Comparison of ENCODE assay signal across 1 cellular context in the genomic region with DNA sequence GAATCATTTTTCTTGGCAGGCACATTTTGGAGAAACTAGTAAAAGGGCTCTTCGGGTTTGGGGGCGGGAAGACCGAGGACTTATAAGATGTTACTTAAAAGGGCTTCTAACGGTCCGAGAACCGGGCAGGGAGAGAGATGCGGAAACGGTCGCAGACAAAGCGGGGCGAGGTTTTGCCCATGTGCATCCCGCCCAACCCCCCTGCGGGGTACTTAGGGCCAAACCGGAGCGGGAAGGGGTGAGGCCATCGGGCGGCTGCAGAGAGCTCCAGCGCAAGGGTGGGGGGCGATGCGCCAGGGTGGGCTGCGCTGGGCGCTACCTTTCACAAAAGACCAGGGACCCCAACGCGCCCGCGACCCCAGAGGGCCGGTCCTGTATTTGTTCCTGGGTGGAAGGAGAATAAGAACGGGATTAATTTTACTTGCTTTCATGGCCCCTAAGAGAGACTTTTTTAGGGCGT.
A peak's percentile ranks its signal among the peaks of the same experiment; 100 is the strongest.
TF ChIP-seq lines count a peak whose summit lies in the region.

No MANE protein-coding gene starts in this region.

TF ChIP-seq in HepG2, 621 proteins besides CTCF, POLR2A, EP300 and RAD21 (continued from another document and continues in another):
- TF ChIP-seq, protein P1, sequence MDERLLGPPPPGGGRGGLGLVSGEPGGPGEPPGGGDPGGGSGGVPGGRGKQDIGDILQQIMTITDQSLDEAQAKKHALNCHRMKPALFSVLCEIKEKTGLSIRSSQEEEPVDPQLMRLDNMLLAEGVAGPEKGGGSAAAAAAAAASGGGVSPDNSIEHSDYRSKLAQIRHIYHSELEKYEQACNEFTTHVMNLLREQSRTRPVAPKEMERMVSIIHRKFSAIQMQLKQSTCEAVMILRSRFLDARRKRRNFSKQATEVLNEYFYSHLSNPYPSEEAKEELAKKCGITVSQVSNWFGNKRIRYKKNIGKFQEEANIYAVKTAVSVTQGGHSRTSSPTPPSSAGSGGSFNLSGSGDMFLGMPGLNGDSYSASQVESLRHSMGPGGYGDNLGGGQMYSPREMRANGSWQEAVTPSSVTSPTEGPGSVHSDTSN (CRISPR knock-in tag; IDR thresholded peaks at IDR 0.05), result no peak
- no peak for TF ChIP-seq FOXK1 (CRISPR knock-in tag; IDR thresholded peaks at IDR 0.05; ENCODE audit: borderline replicate concordance, low read depth)
- TF ChIP-seq TEAD2 (CRISPR knock-in tag; IDR thresholded peaks at IDR 0.05), result no peak
- TF ChIP-seq MTF2 (CRISPR knock-in tag; IDR thresholded peaks at IDR 0.05; ENCODE audit: borderline replicate concordance), result no peak
- no peak for TF ChIP-seq MXD4 (CRISPR knock-in tag; IDR thresholded peaks at IDR 0.05)
- TF ChIP-seq ZNF335 (CRISPR knock-in tag; IDR thresholded peaks at IDR 0.05), result no peak
- TF ChIP-seq PHB2 (IDR thresholded peaks at IDR 0.05; ENCODE audit: partially characterized antibody), result no peak
- no peak for TF ChIP-seq ZNF589 (CRISPR knock-in tag; conservative IDR thresholded peaks at IDR 0.05)
- no peak for TF ChIP-seq DR1 (CRISPR knock-in tag; IDR thresholded peaks at IDR 0.05)
- TF ChIP-seq KLF15 (CRISPR knock-in tag; IDR thresholded peaks at IDR 0.05; ENCODE audit: borderline replicate concordance), result 0 out of 2 replicates have a peak, but pooled peaks have one; percentile 33
- no peak for TF ChIP-seq SMAD9 (CRISPR knock-in tag; IDR thresholded peaks at IDR 0.05)
- TF ChIP-seq, protein P2, sequence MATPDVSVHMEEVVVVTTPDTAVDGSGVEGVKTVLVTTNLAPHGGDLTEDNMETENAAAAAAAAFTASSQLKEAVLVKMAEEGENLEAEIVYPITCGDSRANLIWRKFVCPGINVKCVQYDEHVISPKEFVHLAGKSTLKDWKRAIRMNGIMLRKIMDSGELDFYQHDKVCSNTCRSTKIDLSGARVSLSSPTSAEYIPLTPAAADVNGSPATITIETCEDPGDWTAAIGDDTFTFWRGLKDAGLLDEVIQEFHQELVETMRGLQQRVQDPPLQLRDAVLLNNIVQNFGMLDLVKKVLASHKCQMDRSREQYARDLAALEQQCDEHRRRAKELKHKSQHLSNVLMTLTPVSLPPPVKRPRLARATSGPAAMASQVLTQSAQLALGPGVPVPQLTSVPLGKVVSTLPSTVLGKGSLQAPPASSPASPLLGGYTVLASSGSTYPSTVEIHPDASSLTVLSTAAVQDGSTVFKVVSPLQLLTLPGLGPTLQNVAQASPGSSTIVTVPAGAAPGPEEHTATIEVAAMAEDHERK (CRISPR knock-in tag; IDR thresholded peaks at IDR 0.05; ENCODE audit: low read depth), result no peak
- no peak for TF ChIP-seq ATM (IDR thresholded peaks at IDR 0.05; ENCODE audit: borderline replicate concordance)
- TF ChIP-seq TCF12 (IDR thresholded peaks at IDR 0.05), result no peak
- TF ChIP-seq TCF12 (CRISPR knock-in tag; IDR thresholded peaks at IDR 0.05), result no peak
- TF ChIP-seq, protein P3, sequence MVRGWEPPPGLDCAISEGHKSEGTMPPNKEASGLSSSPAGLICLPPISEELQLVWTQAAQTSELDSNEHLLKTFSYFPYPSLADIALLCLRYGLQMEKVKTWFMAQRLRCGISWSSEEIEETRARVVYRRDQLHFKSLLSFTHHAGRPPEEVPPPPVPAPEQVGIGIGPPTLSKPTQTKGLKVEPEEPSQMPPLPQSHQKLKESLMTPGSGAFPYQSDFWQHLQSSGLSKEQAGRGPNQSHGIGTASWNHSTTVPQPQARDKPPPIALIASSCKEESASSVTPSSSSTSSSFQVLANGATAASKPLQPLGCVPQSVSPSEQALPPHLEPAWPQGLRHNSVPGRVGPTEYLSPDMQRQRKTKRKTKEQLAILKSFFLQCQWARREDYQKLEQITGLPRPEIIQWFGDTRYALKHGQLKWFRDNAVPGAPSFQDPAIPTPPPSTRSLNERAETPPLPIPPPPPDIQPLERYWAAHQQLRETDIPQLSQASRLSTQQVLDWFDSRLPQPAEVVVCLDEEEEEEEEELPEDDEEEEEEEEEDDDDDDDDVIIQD (CRISPR knock-in tag; IDR thresholded peaks at IDR 0.05; ENCODE audit: low read depth), result no peak
- TF ChIP-seq ZNF558 (CRISPR knock-in tag; IDR thresholded peaks at IDR 0.05; ENCODE audit: borderline replicate concordance), result 0 out of 2 replicates have a peak, but pooled peaks have one; percentile 78
- no peak for TF ChIP-seq CENPT (CRISPR knock-in tag; IDR thresholded peaks at IDR 0.05; ENCODE audit: low read depth)
- peak; percentile 25; the same call in 1 of the 3 replicates for TF ChIP-seq MXI1 (IDR thresholded peaks at IDR 0.05; ENCODE audit: borderline replicate concordance, low read depth, low read length)
- TF ChIP-seq SMAD3 (CRISPR knock-in tag; IDR thresholded peaks at IDR 0.05), result no peak
- TF ChIP-seq, protein P4, sequence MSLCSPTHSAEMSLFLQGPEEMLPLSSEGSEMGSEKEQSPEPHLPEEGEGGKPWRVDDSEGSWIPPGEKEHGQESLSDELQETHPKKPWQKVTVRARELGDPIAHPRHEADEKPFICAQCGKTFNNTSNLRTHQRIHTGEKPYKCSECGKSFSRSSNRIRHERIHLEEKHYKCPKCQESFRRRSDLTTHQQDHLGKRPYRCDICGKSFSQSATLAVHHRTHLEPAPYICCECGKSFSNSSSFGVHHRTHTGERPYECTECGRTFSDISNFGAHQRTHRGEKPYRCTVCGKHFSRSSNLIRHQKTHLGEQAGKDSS (CRISPR knock-in tag; IDR thresholded peaks at IDR 0.05; ENCODE audit: borderline replicate concordance, low read depth), result no peak
- TF ChIP-seq, protein P5, sequence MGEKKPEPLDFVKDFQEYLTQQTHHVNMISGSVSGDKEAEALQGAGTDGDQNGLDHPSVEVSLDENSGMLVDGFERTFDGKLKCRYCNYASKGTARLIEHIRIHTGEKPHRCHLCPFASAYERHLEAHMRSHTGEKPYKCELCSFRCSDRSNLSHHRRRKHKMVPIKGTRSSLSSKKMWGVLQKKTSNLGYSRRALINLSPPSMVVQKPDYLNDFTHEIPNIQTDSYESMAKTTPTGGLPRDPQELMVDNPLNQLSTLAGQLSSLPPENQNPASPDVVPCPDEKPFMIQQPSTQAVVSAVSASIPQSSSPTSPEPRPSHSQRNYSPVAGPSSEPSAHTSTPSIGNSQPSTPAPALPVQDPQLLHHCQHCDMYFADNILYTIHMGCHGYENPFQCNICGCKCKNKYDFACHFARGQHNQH (CRISPR knock-in tag; IDR thresholded peaks at IDR 0.05), result no peak
- no peak for TF ChIP-seq CEBPB (IDR thresholded peaks at IDR 0.05; ENCODE audit: borderline replicate concordance, low read depth, low read length)
- TF ChIP-seq, protein P6, sequence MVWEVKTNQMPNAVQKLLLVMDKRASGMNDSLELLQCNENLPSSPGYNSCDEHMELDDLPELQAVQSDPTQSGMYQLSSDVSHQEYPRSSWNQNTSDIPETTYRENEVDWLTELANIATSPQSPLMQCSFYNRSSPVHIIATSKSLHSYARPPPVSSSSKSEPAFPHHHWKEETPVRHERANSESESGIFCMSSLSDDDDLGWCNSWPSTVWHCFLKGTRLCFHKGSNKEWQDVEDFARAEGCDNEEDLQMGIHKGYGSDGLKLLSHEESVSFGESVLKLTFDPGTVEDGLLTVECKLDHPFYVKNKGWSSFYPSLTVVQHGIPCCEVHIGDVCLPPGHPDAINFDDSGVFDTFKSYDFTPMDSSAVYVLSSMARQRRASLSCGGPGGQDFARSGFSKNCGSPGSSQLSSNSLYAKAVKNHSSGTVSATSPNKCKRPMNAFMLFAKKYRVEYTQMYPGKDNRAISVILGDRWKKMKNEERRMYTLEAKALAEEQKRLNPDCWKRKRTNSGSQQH (CRISPR knock-in tag; IDR thresholded peaks at IDR 0.05; ENCODE audit: low read depth), result no peak
- TF ChIP-seq, protein P7, sequence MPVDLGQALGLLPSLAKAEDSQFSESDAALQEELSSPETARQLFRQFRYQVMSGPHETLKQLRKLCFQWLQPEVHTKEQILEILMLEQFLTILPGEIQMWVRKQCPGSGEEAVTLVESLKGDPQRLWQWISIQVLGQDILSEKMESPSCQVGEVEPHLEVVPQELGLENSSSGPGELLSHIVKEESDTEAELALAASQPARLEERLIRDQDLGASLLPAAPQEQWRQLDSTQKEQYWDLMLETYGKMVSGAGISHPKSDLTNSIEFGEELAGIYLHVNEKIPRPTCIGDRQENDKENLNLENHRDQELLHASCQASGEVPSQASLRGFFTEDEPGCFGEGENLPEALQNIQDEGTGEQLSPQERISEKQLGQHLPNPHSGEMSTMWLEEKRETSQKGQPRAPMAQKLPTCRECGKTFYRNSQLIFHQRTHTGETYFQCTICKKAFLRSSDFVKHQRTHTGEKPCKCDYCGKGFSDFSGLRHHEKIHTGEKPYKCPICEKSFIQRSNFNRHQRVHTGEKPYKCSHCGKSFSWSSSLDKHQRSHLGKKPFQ (CRISPR knock-in tag; IDR thresholded peaks at IDR 0.05; ENCODE audit: insufficient replicate concordance), result no peak
- no peak for TF ChIP-seq SOX13 (IDR thresholded peaks at IDR 0.05)
- TF ChIP-seq SOX13 (CRISPR knock-in tag; conservative IDR thresholded peaks at IDR 0.05 in 1 of 2, IDR thresholded peaks at IDR 0.05 in 1 of 2), result 0 out of 4 replicates have a peak, but pooled peaks of 1 of the 2 experiments have one; percentile 7
- no peak for TF ChIP-seq ZNF670 (CRISPR knock-in tag; IDR thresholded peaks at IDR 0.05; ENCODE audit: borderline replicate concordance)
- TF ChIP-seq, protein P8, sequence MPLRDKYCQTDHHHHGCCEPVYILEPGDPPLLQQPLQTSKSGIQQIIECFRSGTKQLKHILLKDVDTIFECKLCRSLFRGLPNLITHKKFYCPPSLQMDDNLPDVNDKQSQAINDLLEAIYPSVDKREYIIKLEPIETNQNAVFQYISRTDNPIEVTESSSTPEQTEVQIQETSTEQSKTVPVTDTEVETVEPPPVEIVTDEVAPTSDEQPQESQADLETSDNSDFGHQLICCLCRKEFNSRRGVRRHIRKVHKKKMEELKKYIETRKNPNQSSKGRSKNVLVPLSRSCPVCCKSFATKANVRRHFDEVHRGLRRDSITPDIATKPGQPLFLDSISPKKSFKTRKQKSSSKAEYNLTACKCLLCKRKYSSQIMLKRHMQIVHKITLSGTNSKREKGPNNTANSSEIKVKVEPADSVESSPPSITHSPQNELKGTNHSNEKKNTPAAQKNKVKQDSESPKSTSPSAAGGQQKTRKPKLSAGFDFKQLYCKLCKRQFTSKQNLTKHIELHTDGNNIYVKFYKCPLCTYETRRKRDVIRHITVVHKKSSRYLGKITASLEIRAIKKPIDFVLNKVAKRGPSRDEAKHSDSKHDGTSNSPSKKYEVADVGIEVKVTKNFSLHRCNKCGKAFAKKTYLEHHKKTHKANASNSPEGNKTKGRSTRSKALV (CRISPR knock-in tag; IDR thresholded peaks at IDR 0.05), result no peak
- TF ChIP-seq, protein P9, sequence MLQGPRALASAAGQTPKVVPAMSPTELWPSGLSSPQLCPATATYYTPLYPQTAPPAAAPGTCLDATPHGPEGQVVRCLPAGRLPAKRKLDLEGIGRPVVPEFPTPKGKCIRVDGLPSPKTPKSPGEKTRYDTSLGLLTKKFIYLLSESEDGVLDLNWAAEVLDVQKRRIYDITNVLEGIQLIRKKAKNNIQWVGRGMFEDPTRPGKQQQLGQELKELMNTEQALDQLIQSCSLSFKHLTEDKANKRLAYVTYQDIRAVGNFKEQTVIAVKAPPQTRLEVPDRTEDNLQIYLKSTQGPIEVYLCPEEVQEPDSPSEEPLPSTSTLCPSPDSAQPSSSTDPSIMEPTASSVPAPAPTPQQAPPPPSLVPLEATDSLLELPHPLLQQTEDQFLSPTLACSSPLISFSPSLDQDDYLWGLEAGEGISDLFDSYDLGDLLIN (CRISPR knock-in tag; IDR thresholded peaks at IDR 0.05; ENCODE audit: borderline replicate concordance), result no peak
- no peak for TF ChIP-seq MLLT10 (CRISPR knock-in tag; IDR thresholded peaks at IDR 0.05)
- TF ChIP-seq, protein P10, sequence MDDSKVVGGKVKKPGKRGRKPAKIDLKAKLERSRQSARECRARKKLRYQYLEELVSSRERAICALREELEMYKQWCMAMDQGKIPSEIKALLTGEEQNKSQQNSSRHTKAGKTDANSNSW (CRISPR knock-in tag; IDR thresholded peaks at IDR 0.05; ENCODE audit: borderline replicate concordance), result no peak
- no peak for TF ChIP-seq GABPA (IDR thresholded peaks at IDR 0.05; ENCODE audit: low read depth, low read length)
- no peak for TF ChIP-seq GABPA (CRISPR knock-in tag; IDR thresholded peaks at IDR 0.05; ENCODE audit: low read depth)
- TF ChIP-seq, protein P11, sequence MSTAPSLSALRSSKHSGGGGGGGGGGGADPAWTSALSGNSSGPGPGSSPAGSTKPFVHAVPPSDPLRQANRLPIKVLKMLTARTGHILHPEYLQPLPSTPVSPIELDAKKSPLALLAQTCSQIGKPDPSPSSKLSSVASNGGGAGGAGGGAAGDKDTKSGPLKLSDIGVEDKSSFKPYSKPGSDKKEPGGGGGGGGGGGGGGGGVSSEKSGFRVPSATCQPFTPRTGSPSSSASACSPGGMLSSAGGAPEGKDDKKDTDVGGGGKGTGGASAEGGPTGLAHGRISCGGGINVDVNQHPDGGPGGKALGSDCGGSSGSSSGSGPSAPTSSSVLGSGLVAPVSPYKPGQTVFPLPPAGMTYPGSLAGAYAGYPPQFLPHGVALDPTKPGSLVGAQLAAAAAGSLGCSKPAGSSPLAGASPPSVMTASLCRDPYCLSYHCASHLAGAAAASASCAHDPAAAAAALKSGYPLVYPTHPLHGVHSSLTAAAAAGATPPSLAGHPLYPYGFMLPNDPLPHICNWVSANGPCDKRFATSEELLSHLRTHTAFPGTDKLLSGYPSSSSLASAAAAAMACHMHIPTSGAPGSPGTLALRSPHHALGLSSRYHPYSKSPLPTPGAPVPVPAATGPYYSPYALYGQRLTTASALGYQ (CRISPR knock-in tag; IDR thresholded peaks at IDR 0.05), result no peak
- no peak for TF ChIP-seq JUNB (CRISPR knock-in tag; IDR thresholded peaks at IDR 0.05; ENCODE audit: borderline replicate concordance)
- no peak for TF ChIP-seq GTF3A (CRISPR knock-in tag; conservative IDR thresholded peaks at IDR 0.05)
- no peak for TF ChIP-seq ZNF225 (CRISPR knock-in tag; IDR thresholded peaks at IDR 0.05)
- TF ChIP-seq REPIN1 (CRISPR knock-in tag; IDR thresholded peaks at IDR 0.05; ENCODE audit: borderline replicate concordance, low read depth), result no peak
- TF ChIP-seq ARNT2 (CRISPR knock-in tag; IDR thresholded peaks at IDR 0.05; ENCODE audit: low read depth), result no peak
- no peak for TF ChIP-seq ZNF839 (CRISPR knock-in tag; IDR thresholded peaks at IDR 0.05; ENCODE audit: borderline replicate concordance)
- TF ChIP-seq MYC (CRISPR knock-in tag; IDR thresholded peaks at IDR 0.05; ENCODE audit: borderline replicate concordance), result peak; percentile 25; the same call in 1 of the 2 replicates
- TF ChIP-seq, protein P12, sequence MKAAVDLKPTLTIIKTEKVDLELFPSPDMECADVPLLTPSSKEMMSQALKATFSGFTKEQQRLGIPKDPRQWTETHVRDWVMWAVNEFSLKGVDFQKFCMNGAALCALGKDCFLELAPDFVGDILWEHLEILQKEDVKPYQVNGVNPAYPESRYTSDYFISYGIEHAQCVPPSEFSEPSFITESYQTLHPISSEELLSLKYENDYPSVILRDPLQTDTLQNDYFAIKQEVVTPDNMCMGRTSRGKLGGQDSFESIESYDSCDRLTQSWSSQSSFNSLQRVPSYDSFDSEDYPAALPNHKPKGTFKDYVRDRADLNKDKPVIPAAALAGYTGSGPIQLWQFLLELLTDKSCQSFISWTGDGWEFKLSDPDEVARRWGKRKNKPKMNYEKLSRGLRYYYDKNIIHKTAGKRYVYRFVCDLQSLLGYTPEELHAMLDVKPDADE (CRISPR knock-in tag; IDR thresholded peaks at IDR 0.05), result 0 out of 2 replicates have a peak, but pooled peaks have one; percentile 51
- TF ChIP-seq NFATC3 (CRISPR knock-in tag; IDR thresholded peaks at IDR 0.05), result no peak
- no peak for TF ChIP-seq HDAC1 (CRISPR knock-in tag; IDR thresholded peaks at IDR 0.05)
- TF ChIP-seq THYN1 (CRISPR knock-in tag; IDR thresholded peaks at IDR 0.05; ENCODE audit: borderline replicate concordance, low read depth), result no peak
